Comparison of ENCODE assay signal across 10 cellular contexts in genomic region chr13:33284016-33284415, GRCh38. TPM values are rescaled to one million over a fixed set of nuclear protein-coding genes. Genes with fewer than 3 reads are reported as not detected.
DNase-seq lines count a peak whose midpoint lies in the region; ATAC-seq and TF ChIP-seq lines count a peak whose summit lies in the region.
"Had no signal": no experiment of that assay in that cellular context is flagged by ENCODE, and none has a peak within 500 bp of the region (broad histone marks: within the 10 kb centered on the region; RNA-seq: fewer than 3 reads in every experiment).

No MANE protein-coding gene starts in this region.

- H3K36me3 ChIP-seq in heart left ventricle = no peaks in the 10 kb centered on the region
- H3K36me3 ChIP-seq in uterus = no peaks in the 10 kb centered on the region

- peak overlapping the region; percentile 95 to 98 (median 97) for H3K27ac Mint-ChIP-seq in nephron
- H3K27ac Mint-ChIP-seq: activated naive CD4-positive, alpha-beta T cell treated with anti-CD3 and anti-CD28 coated beads, Interleukin-2, amount 50 U/mL, for 72 hours had no signal

- H3K36me3 Mint-ChIP-seq in nephron (ENCODE audit: low read depth) = no peaks in the 10 kb centered on the region

- H3K4me3 ChIP-seq in heart left ventricle (peak overlapping the region; percentile 50 to 84 (median 68)), uterus (peak overlapping the region; percentile 56 to 62)

- intact Hi-C loops in heart left ventricle (cut with DNase I) (loop anchor here in 8 of 10 donors (2.0 to 10.0 kb wide), 10 partner anchors 33 to 441 kb away; no protein-coding TSS in a partner anchor), left ventricle myocardium superior (cut with micrococcal nuclease) (loop anchor here (5.0 kb wide), 1 partner anchor 57 kb away; no protein-coding TSS in a partner anchor), uterus (cut with DNase I; ENCODE audit: low total_unique reads) (no loop called here)

- H3K27ac ChIP-seq in heart left ventricle (peak overlapping the region; percentile 89 to 98 (median 96)), epithelial cell of prostate (peak overlapping the region; percentile 90), uterus (peak overlapping the region; percentile 94 to 98)

- DNase-seq in heart left ventricle (no peak), left ventricle myocardium superior (no peak), epithelial cell of prostate (ENCODE audit: low read depth, low spot score) (no peak), uterus (no peak), NCI-H345 (lab: John Stamatoyannopoulos, UW) (no peak), NCI-H187 (lab: John Stamatoyannopoulos, UW) (no peak), NCI-H774 (lab: John Stamatoyannopoulos, UW) (no peak)
- DNase-seq: NCI-H510A had no signal

- H3K9me3 Mint-ChIP-seq in nephron = no peaks in the 10 kb centered on the region
- H3K9me3 Mint-ChIP-seq: activated naive CD4-positive, alpha-beta T cell treated with anti-CD3 and anti-CD28 coated beads, Interleukin-2, amount 50 U/mL, for 72 hours had no signal

- TF ChIP-seq POLR2A in heart left ventricle (IDR thresholded peaks at IDR 0.05) (no peak), uterus (IDR thresholded peaks at IDR 0.05) (no peak)

- peaks cover 58% of the 10 kb centered on the region for H3K4me1 Mint-ChIP-seq in nephron

- H3K4me1 ChIP-seq in heart left ventricle (peaks cover 6 to 64% (median 46%) of the 10 kb centered on the region in 12 donors), uterus (peaks cover 0 to 6% of the 10 kb centered on the region in 2 donors)

- H3K27me3 Mint-ChIP-seq in nephron (ENCODE audit: low read depth) = no peaks in the 10 kb centered on the region

- H3K9me3 ChIP-seq in heart left ventricle (no peaks in the 10 kb centered on the region), uterus (no peaks in the 10 kb centered on the region)

- ATAC-seq in heart left ventricle = peak in 1 of 4 donors; percentile 51
- no peak for ATAC-seq in left ventricle myocardium superior
- ATAC-seq: activated naive CD4-positive, alpha-beta T cell treated with anti-CD3 and anti-CD28 coated beads, Interleukin-2, amount 50 U/mL, for 72 hours had no signal

- WGBS in heart left ventricle, 4 donors = 3 to 12% (median 7%) methylated on average over 1 of the region's 1 CpG

- TF ChIP-seq CTCF in heart left ventricle (IDR thresholded peaks at IDR 0.05) (no peak), nephron (IDR thresholded peaks at IDR 0.05; ENCODE audit: unreplicated experiment in 3 of 3) (no peak), uterus (IDR thresholded peaks at IDR 0.05) (no peak)

- H3K27me3 ChIP-seq in heart left ventricle (no peaks in the 10 kb centered on the region), uterus (no peaks in the 10 kb centered on the region)

- H3K4me3 Mint-ChIP-seq in nephron = peak overlapping the region; percentile 87 to 92 (median 91)

RNA-seq across cellular contexts. Expression of gene STARD13, which starts 1.5 kb away (rescaled TPM):
- total RNA-seq in heart left ventricle (10 to 100 TPM; 18.6 to 39.2 (median 31.6) TPM), left ventricle myocardium superior (41.1 TPM), uterus (10 to 100 TPM; 36.8 to 65.6 (median 46.0) TPM)
- polyA plus RNA-seq in heart left ventricle = 10 to 100 TPM in 1 of 2 donors, 1 to 10 TPM in 1; 9.3 to 15.1 TPM
